ENCODE assay signal across 22 cellular contexts in the genomic region with DNA sequence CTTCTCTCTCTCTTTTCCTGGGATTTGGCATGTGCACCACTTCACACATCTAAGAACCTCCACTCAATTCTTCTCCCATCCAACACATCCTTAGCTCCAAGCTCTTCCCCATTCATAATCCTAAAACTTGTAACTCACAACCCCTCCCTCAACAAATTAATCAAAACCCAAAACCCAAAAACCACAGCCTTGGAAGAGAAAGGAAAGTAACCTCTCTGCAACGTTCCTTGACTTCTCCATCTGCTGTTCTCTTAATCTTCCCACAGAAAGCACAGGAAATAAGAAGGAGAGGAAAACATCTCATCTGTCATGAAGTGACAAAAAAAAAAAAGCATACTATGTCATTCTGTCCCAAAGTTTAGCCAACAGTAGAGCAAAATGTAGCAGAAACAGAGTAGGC.
"Had no signal": no experiment of that assay in that cellular context is flagged by ENCODE, and none has a peak within 500 bp of the region (broad histone marks: within the 10 kb centered on the region; RNA-seq: fewer than 3 reads in every experiment).

No MANE protein-coding gene starts in this region.

- H3K9me3 ChIP-seq: breast epithelium, gastrocnemius medialis, sigmoid colon, thoracic aorta, upper lobe of right lung had no signal

- H3K36me3 Mint-ChIP-seq: activated naive CD8-positive, alpha-beta T cell treated with anti-CD3 and anti-CD28 coated beads for 36 hours; natural killer cell had no signal

- FAIRE-seq: islet of Langerhans had no signal

- ATAC-seq: activated T-cell treated with anti-CD3 and anti-CD28 coated beads, Interleukin-2, amount 50 U/mL, for 4 hours; gastrocnemius medialis; left cardiac atrium; natural killer cell; T-helper 17 cell; upper lobe of right lung had no signal

- H3K4me1 ChIP-seq: breast epithelium, gastrocnemius medialis, sigmoid colon, upper lobe of right lung had no signal

- H3K9me3 Mint-ChIP-seq: activated naive CD8-positive, alpha-beta T cell treated with anti-CD3 and anti-CD28 coated beads for 36 hours; activated T-cell treated with anti-CD3 and anti-CD28 coated beads, Interleukin-2, amount 50 U/mL, for 4 hours; central memory CD8-positive, alpha-beta T cell; natural killer cell had no signal

- H3K4me1 Mint-ChIP-seq: activated naive CD8-positive, alpha-beta T cell treated with anti-CD3 and anti-CD28 coated beads for 36 hours; central memory CD8-positive, alpha-beta T cell; natural killer cell; T-helper 17 cell had no signal

- H3K27me3 ChIP-seq: breast epithelium, gastrocnemius medialis, upper lobe of right lung had no signal

- DNase-seq: activated CD4-positive, alpha-beta T cell treated with anti-CD3 and anti-CD28 coated beads, Interleukin-2, amount 50 U/mL, for 1 hour; activated CD4-positive, CD25-positive, alpha-beta regulatory T cell; activated CD8-positive, alpha-beta memory T cell treated with anti-CD3 and anti-CD28 coated beads, Interleukin-2, amount 50 U/mL, for 4 hours; activated naive CD4-positive, alpha-beta T cell treated with Interleukin-2 at 50 U/mL for 16 hours; activated naive CD8-positive, alpha-beta T cell treated with anti-CD3 and anti-CD28 coated beads for 36 hours; activated T-cell treated with anti-CD3 and anti-CD28 coated beads, Interleukin-2, amount 50 U/mL, for 4 hours; effector memory CD4-positive, alpha-beta T cell; gastrocnemius medialis; left cardiac atrium; midbrain; natural killer cell; retina; sigmoid colon; stimulated activated CD4-positive, alpha-beta T cell treated with anti-CD3 and anti-CD28 coated beads, Interleukin-2, amount 100 ng/mL, for 48 hours; stimulated activated naive CD4-positive, alpha-beta T cell; T-helper 17 cell; upper lobe of right lung had no signal

- H3K27me3 Mint-ChIP-seq: progenitor cell of endocrine pancreas had no signal

- H3K27ac Mint-ChIP-seq: activated naive CD8-positive, alpha-beta T cell treated with anti-CD3 and anti-CD28 coated beads for 36 hours; natural killer cell; progenitor cell of endocrine pancreas; T-helper 17 cell had no signal

- H3K4me3 Mint-ChIP-seq: activated naive CD8-positive, alpha-beta T cell treated with anti-CD3 and anti-CD28 coated beads for 36 hours; activated T-cell treated with anti-CD3 and anti-CD28 coated beads, Interleukin-2, amount 50 U/mL, for 4 hours; central memory CD8-positive, alpha-beta T cell; natural killer cell; T-helper 17 cell had no signal

- H3K27ac ChIP-seq: breast epithelium, gastrocnemius medialis, sigmoid colon, thoracic aorta, upper lobe of right lung had no signal

- H3K36me3 ChIP-seq: breast epithelium, gastrocnemius medialis, sigmoid colon, thoracic aorta, upper lobe of right lung had no signal

- H3K4me3 ChIP-seq: breast epithelium, gastrocnemius medialis, sigmoid colon, thoracic aorta, upper lobe of right lung had no signal
